Comparison of ENCODE assay signal across 25 cellular contexts in genomic region chr2:80889009-80889408, GRCh38.
"Had no signal": no experiment of that assay in that cellular context is flagged by ENCODE, and none has a peak within 500 bp of the region (broad histone marks: within the 10 kb centered on the region; RNA-seq: fewer than 3 reads in every experiment).

No MANE protein-coding gene starts in this region.

- H3K27me3 ChIP-seq: ovary, right atrium auricular region, right lobe of liver, transverse colon, upper lobe of left lung, vagina had no signal

- H3K4me3 ChIP-seq: left ventricle myocardium inferior, lung, ovary, right atrium auricular region, right lobe of liver, smooth muscle cell, transverse colon, upper lobe of left lung, vagina had no signal

- H3K27me3 Mint-ChIP-seq: naive thymus-derived CD4-positive, alpha-beta T cell; natural killer cell treated with Interleukin-12 subunit alpha and Interleukin-12 subunit beta and Interleukin-15 and Interleukin-18, amount 100 ng/mL, for 72 hours; progenitor cell of endocrine pancreas; stimulated activated memory B cell treated with anti-CD40 and anti-IgM and Interleukin-4, amounts not matched to agents 10 μg/mL and 1 μg/mL and 100 μg/mL, for 72 hours; stimulated activated naive CD8-positive, alpha-beta T cell treated with anti-CD3 and anti-CD28 coated beads, Interleukin-15, amount 100 ng/mL, for 72 hours had no signal

- DNase-seq: hypothalamus; immature natural killer cell; kidney; left ventricle myocardium inferior; mesendoderm; naive thymus-derived CD4-positive, alpha-beta T cell; ovary; right lobe of liver; stimulated activated CD4-positive, alpha-beta T cell treated with anti-CD3 and anti-CD28 coated beads, Interleukin-1b, Interleukin-23, amount 100 ng/mL, for 48 hours; stimulated activated CD4-positive, alpha-beta T cell treated with anti-CD3 and anti-CD28 coated beads, Interleukin-2, amount 100 ng/mL, for 48 hours; stimulated activated CD4-positive, alpha-beta T cell treated with anti-CD3 and anti-CD28 coated beads, Interleukin-4, amount 100 ng/mL, for 4 hours; stimulated activated CD8-positive, alpha-beta memory T cell treated with anti-CD3 and anti-CD28 coated beads, Interleukin-4, amount 100 ng/mL, for 48 hours; stimulated activated naive CD4-positive, alpha-beta T cell treated with Interleukin-2 at 50 U/mL for 16 hours; stimulated activated naive CD8-positive, alpha-beta T cell treated with anti-CD3 and anti-CD28 coated beads, Interleukin-15, amount 100 ng/mL, for 72 hours; substantia nigra; transverse colon; upper lobe of left lung had no signal

- H3K36me3 Mint-ChIP-seq: immature natural killer cell; mesothelial cell of epicardium; naive thymus-derived CD4-positive, alpha-beta T cell; stimulated activated memory B cell treated with anti-CD40 and anti-IgM and Interleukin-4, amounts not matched to agents 10 μg/mL and 1 μg/mL and 100 μg/mL, for 72 hours had no signal

- H3K4me1 ChIP-seq: left ventricle myocardium inferior, right atrium auricular region, right lobe of liver, upper lobe of left lung, vagina had no signal

- H3K27ac Mint-ChIP-seq: immature natural killer cell; mesothelial cell of epicardium; naive thymus-derived CD4-positive, alpha-beta T cell; natural killer cell treated with Interleukin-12 subunit alpha and Interleukin-12 subunit beta and Interleukin-15 and Interleukin-18, amount 100 ng/mL, for 72 hours; stimulated activated memory B cell treated with anti-CD40 and anti-IgM and Interleukin-4, amounts not matched to agents 10 μg/mL and 1 μg/mL and 100 μg/mL, for 72 hours; stimulated activated naive CD8-positive, alpha-beta T cell treated with anti-CD3 and anti-CD28 coated beads, Interleukin-15, amount 100 ng/mL, for 72 hours had no signal

- H3K9me3 Mint-ChIP-seq: mesothelial cell of epicardium had no signal

- H3K4me1 Mint-ChIP-seq: immature natural killer cell; naive thymus-derived CD4-positive, alpha-beta T cell; stimulated activated memory B cell treated with anti-CD40 and anti-IgM and Interleukin-4, amounts not matched to agents 10 μg/mL and 1 μg/mL and 100 μg/mL, for 72 hours; stimulated activated naive CD8-positive, alpha-beta T cell treated with anti-CD3 and anti-CD28 coated beads, Interleukin-15, amount 100 ng/mL, for 72 hours had no signal

- H3K9me3 ChIP-seq: left ventricle myocardium inferior, ovary, right atrium auricular region, right lobe of liver, transverse colon, upper lobe of left lung, vagina had no signal

- H3K4me3 Mint-ChIP-seq: immature natural killer cell; mesothelial cell of epicardium; naive thymus-derived CD4-positive, alpha-beta T cell; natural killer cell treated with Interleukin-12 subunit alpha and Interleukin-12 subunit beta and Interleukin-15 and Interleukin-18, amount 100 ng/mL, for 72 hours; stimulated activated memory B cell treated with anti-CD40 and anti-IgM and Interleukin-4, amounts not matched to agents 10 μg/mL and 1 μg/mL and 100 μg/mL, for 72 hours; stimulated activated naive CD8-positive, alpha-beta T cell treated with anti-CD3 and anti-CD28 coated beads, Interleukin-15, amount 100 ng/mL, for 72 hours had no signal

- H3K4me2 ChIP-seq: smooth muscle cell had no signal

- H3K36me3 ChIP-seq: left ventricle myocardium inferior, ovary, right atrium auricular region, right lobe of liver, transverse colon, upper lobe of left lung, vagina had no signal

- H3K27ac ChIP-seq: left ventricle myocardium inferior, ovary, right atrium auricular region, right lobe of liver, upper lobe of left lung, vagina had no signal

- ATAC-seq: naive thymus-derived CD4-positive, alpha-beta T cell; natural killer cell treated with Interleukin-12 subunit alpha and Interleukin-12 subunit beta and Interleukin-15 and Interleukin-18, amount 100 ng/mL, for 72 hours; right lobe of liver; stimulated activated memory B cell treated with anti-CD40 and anti-IgM and Interleukin-4, amounts not matched to agents 10 μg/mL and 1 μg/mL and 100 μg/mL, for 72 hours; stimulated activated naive CD8-positive, alpha-beta T cell treated with anti-CD3 and anti-CD28 coated beads, Interleukin-15, amount 100 ng/mL, for 72 hours had no signal
